ENCODE assay signal across 9 cellular contexts in genomic region chr1:13356774-13357173, GRCh38. TPM values are rescaled to one million over a fixed set of nuclear protein-coding genes. Genes with fewer than 3 reads are reported as not detected.
DNase-seq lines count a peak whose midpoint lies in the region; ATAC-seq, FAIRE-seq and TF ChIP-seq lines count a peak whose summit lies in the region.
"Not testable (repeated sequence)": the region's sequence is repeated elsewhere in the genome, so short reads cannot be mapped to it uniquely, and the experiment has no call there.
"Had no signal": no experiment of that assay in that cellular context is flagged by ENCODE, and none has a peak within 500 bp of the region (broad histone marks: within the 10 kb centered on the region; RNA-seq: fewer than 3 reads in every experiment).

No MANE protein-coding gene starts in this region.

- not testable (repeated sequence) for H3K4ac ChIP-seq in H9 (ENCODE audit: low read depth, low read length)

- not testable (repeated sequence) for H4K91ac ChIP-seq in H9 (ENCODE audit: insufficient read length, low read depth, low read length)

- H2AFZ ChIP-seq in H9 (ENCODE audit: low read length); astrocyte (ENCODE audit: low read depth, low read length): not testable (repeated sequence)

- not testable (repeated sequence) for H3K23me2 ChIP-seq in H9 (ENCODE audit: insufficient read length, low read depth, low read length, poor library complexity, severe bottlenecking)

- WGBS in H9 (ENCODE audit: extremely low coverage, insufficient read length, low lambda C conversion rate), result no CpG with 5 or more reads among the region's 5 CpGs

- not testable (repeated sequence) for FAIRE-seq in astrocyte (lab: Jason Lieb, UNC)

- H3K18ac ChIP-seq in H9 (ENCODE audit: insufficient read length, low read depth, low read length), result not testable (repeated sequence)

- not testable (repeated sequence) for ATAC-seq in foreskin keratinocyte; stimulated activated naive CD8-positive, alpha-beta T cell treated with anti-CD3 and anti-CD28 coated beads, Interleukin-15, Interleukin-2, amounts not matched to agents 100 U/mL and 50 U/mL, for 24 hours

- not testable (repeated sequence) for H3K56ac ChIP-seq in H9 (ENCODE audit: insufficient read length, low read depth, low read length)

- not testable (repeated sequence) for H3K27me3 Mint-ChIP-seq in H9 (ENCODE audit: low read depth); astrocyte (ENCODE audit: low read depth, unreplicated experiment)

- not testable (repeated sequence) for H3K14ac ChIP-seq in H9 (ENCODE audit: insufficient read depth, low read length)

- H3K27ac ChIP-seq in H9 (ENCODE audit: insufficient read length, low read depth, low read length); astrocyte (ENCODE audit: low read depth, low read length); foreskin keratinocyte: not testable (repeated sequence)

- H4K20me1 ChIP-seq in H9 (ENCODE audit: control insufficient read depth, insufficient read depth, insufficient read length); astrocyte (ENCODE audit: insufficient read depth, low read length): not testable (repeated sequence)

- H3K27me3 ChIP-seq in H9 (ENCODE audit: insufficient read depth, low read length); astrocyte (ENCODE audit: insufficient read depth, low read length); foreskin keratinocyte: not testable (repeated sequence)

- H2BK5ac ChIP-seq in H9 (ENCODE audit: insufficient read length, low read length), result not testable (repeated sequence)

- not testable (repeated sequence) for H3K4me3 ChIP-seq in astrocyte (ENCODE audit: insufficient read depth, low read depth, low read length)

- not testable (repeated sequence) for H3K79me1 ChIP-seq in H9 (ENCODE audit: insufficient read depth, low read depth, low read length, poor library complexity, severe bottlenecking)

- H3K4me3 Mint-ChIP-seq in H9; astrocyte (ENCODE audit: unreplicated experiment): not testable (repeated sequence)

- H3K4me2 ChIP-seq in H9 (ENCODE audit: insufficient read depth, insufficient read length, low read length); astrocyte (ENCODE audit: low read length): not testable (repeated sequence)

- H2AK5ac ChIP-seq in H9 (ENCODE audit: insufficient read length, low read length), result not testable (repeated sequence)

- not testable (repeated sequence) for H3K9ac ChIP-seq in H9 (ENCODE audit: extremely low read depth, insufficient read length, low read length); astrocyte (ENCODE audit: low read length)

- not testable (repeated sequence) for H2BK12ac ChIP-seq in H9 (ENCODE audit: insufficient read length, low read depth, low read length)

- not testable (repeated sequence) for H3K23ac ChIP-seq in H9 (ENCODE audit: insufficient read length, low read depth, low read length)

- not testable (repeated sequence) for H3K9me3 ChIP-seq in H9 (ENCODE audit: control insufficient read depth, low read depth, low read length); astrocyte (ENCODE audit: insufficient read depth, low read depth, low read length)

- not testable (repeated sequence) for H3T11ph ChIP-seq in H9 (ENCODE audit: low read length)

- H4K8ac ChIP-seq in H9 (replicated peaks; ENCODE audit: insufficient read length, low read depth, low read length), result not testable (repeated sequence)

- peaks cover 13 to 24% of the 10 kb centered on the region in 2 experiments for H3K9me3 Mint-ChIP-seq in H9
- not testable (repeated sequence) for H3K9me3 Mint-ChIP-seq in astrocyte (ENCODE audit: unreplicated experiment)

- H3K79me2 ChIP-seq in H9 (ENCODE audit: insufficient read depth, low read length); astrocyte (ENCODE audit: insufficient read depth, low read length): not testable (repeated sequence)

- DNase-seq in COLO668 (lab: John Stamatoyannopoulos, UW; ENCODE audit: unreplicated experiment) (peak; percentile 52), NCI-H2029 treated with DMSO at 0.1 percent for 48 hours (lab: John Stamatoyannopoulos, UW) (peak; percentile 22), RPMI8226 (peak; percentile 83), astrocyte (ENCODE audit: low read depth) (peak; percentile 6), foreskin keratinocyte (peak; percentile 2 to 3), mucosa of gallbladder (ENCODE audit: low spot score) (peak; percentile 31)
- not testable (repeated sequence) for DNase-seq in H9
- peak; percentile 27 for DNase-seq in stimulated activated naive CD8-positive, alpha-beta T cell treated with anti-CD3 and anti-CD28 coated beads, Interleukin-15, Interleukin-2, amounts not matched to agents 100 U/mL and 50 U/mL, for 24 hours

- H2BK20ac ChIP-seq in H9 (ENCODE audit: low read depth, low read length, poor library complexity, severe bottlenecking), result not testable (repeated sequence)

- H3K4me1 ChIP-seq in H9 (ENCODE audit: insufficient read depth, low read length); astrocyte (ENCODE audit: insufficient read depth, low read length); foreskin keratinocyte: not testable (repeated sequence)

- not testable (repeated sequence) for H4K5ac ChIP-seq in H9 (ENCODE audit: insufficient read length, low read depth, low read length)

- not testable (repeated sequence) for H3K36me3 Mint-ChIP-seq in H9 (ENCODE audit: insufficient read depth in 1 of 3, low read depth in 3 of 3); astrocyte (ENCODE audit: low read depth, unreplicated experiment)

- H3K4me1 Mint-ChIP-seq in H9; astrocyte (ENCODE audit: low read depth, unreplicated experiment): not testable (repeated sequence)

- peak; percentile 68 for TF ChIP-seq CTCF in H9 (conservative IDR thresholded peaks at IDR 0.05)
- TF ChIP-seq CTCF in astrocyte (IDR thresholded peaks at IDR 0.05; ENCODE audit: insufficient read depth, low read depth, low read length), result peak; percentile 23
- peak; percentile 70 for TF ChIP-seq CTCF in foreskin keratinocyte (conservative IDR thresholded peaks at IDR 0.05)

- H3K36me3 ChIP-seq in astrocyte (ENCODE audit: insufficient read depth, low read length), result not testable (repeated sequence)

- H2BK120ac ChIP-seq in H9 (ENCODE audit: low read depth, low read length, poor library complexity, severe bottlenecking), result not testable (repeated sequence)

- not testable (repeated sequence) for H3K27ac Mint-ChIP-seq in H9; astrocyte (ENCODE audit: unreplicated experiment)

- H2BK15ac ChIP-seq in H9 (ENCODE audit: low read depth, low read length), result not testable (repeated sequence)

RNA-seq across cellular contexts. Expression of gene PRAMEF14, which starts 9.8 kb away (rescaled TPM):
- total RNA-seq in H9 (2021) (not detected in 2 replicates), astrocyte (0.20 TPM in 1 of 2 replicates, not detected in the other), foreskin keratinocyte (not detected in 2 replicates), mucosa of gallbladder (not detected)
- polyA plus RNA-seq in foreskin keratinocyte, result not detected in 2 replicates
- total RNA-seq: Right ventricle myocardium superior had no signal

RNA-seq across cellular contexts. Expression of gene PRAMEF19, which starts 15.0 kb away (rescaled TPM):
- not detected in 2 replicates for total RNA-seq in H9 (2021)
- not detected in 2 replicates for total RNA-seq in astrocyte
- total RNA-seq in foreskin keratinocyte, result not detected in 2 replicates
- polyA plus RNA-seq in foreskin keratinocyte, result not detected in 2 replicates
- total RNA-seq in mucosa of gallbladder, result not detected
- total RNA-seq: Right ventricle myocardium superior had no signal

RNA-seq across cellular contexts. Expression of gene PRAMEF17, which starts 32.7 kb away (rescaled TPM):
- total RNA-seq in H9 (2021) (not detected in 2 replicates), astrocyte (not detected in 2 replicates), foreskin keratinocyte (not detected in 2 replicates), mucosa of gallbladder (not detected)
- not detected in 2 replicates for polyA plus RNA-seq in foreskin keratinocyte
- total RNA-seq: Right ventricle myocardium superior had no signal

RNA-seq across cellular contexts. Expression of gene PRAMEF15, which starts 41.4 kb away (rescaled TPM):
- total RNA-seq in H9 (2021) (not detected in 2 replicates), astrocyte (not detected in 2 replicates), foreskin keratinocyte (not detected in 2 replicates), mucosa of gallbladder (not detected)
- not detected in 2 replicates for polyA plus RNA-seq in foreskin keratinocyte
- total RNA-seq: Right ventricle myocardium superior had no signal

RNA-seq across cellular contexts. Expression of gene PRAMEF33, which starts 53.4 kb away (rescaled TPM):
- not detected in 2 replicates for total RNA-seq in H9 (2021)
- not detected in 2 replicates for total RNA-seq in astrocyte
- total RNA-seq in foreskin keratinocyte, result not detected in 2 replicates
- not detected in 2 replicates for polyA plus RNA-seq in foreskin keratinocyte
- total RNA-seq in mucosa of gallbladder, result not detected
- total RNA-seq: Right ventricle myocardium superior had no signal
